24 cellular contexts compared by ENCODE assay signal in the genomic region with DNA sequence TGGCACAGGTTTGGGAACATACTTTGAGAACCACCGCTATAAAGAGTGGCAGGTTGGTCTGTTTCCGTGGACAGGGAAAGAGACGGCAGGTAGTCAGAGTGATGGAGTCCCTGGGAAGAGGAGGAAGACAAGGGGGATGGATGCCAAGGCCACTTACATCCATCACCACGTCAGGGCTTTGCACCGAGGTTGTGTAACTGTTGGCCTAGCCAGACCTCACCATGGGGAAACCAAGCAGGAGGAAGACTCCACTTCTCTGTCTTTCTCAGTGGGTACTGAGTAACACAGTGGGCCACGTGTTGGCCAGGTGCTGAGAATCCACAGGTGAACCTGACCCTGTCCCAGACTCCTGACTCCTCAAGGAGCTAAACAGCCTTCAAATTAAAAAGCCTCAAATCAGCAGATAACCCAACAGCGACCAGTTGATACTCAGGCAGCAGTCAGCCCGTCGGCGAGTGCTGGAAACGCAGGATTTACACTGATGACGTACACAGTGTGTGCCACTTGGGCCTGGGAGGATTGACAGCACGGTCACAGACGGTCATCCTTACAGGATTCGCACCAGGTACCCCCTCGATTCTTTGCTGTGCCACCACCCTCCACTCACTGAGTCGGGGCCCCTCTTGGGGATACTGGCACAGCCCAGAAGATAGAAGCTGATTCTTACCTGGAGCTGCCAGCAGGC.
"Had no signal": no experiment of that assay in that cellular context is flagged by ENCODE, and none has a peak within 500 bp of the region (broad histone marks: within the 10 kb centered on the region; RNA-seq: fewer than 3 reads in every experiment).

No MANE protein-coding gene starts in this region.

- H3K4me1 ChIP-seq: breast epithelium, thyroid gland had no signal

- H3K9me3 ChIP-seq: breast epithelium, esophagus squamous epithelium, gastrocnemius medialis, mucosa of descending colon, thyroid gland, upper lobe of right lung had no signal

- H3K36me3 Mint-ChIP-seq: activated naive CD8-positive, alpha-beta T cell treated with anti-CD3 and anti-CD28 coated beads for 36 hours; naive thymus-derived CD4-positive, alpha-beta T cell had no signal

- H3K27me3 Mint-ChIP-seq: activated naive CD8-positive, alpha-beta T cell treated with anti-CD3 and anti-CD28 coated beads for 36 hours had no signal

- H3K4me3 ChIP-seq: breast epithelium, esophagus squamous epithelium, mucosa of descending colon, thyroid gland, upper lobe of right lung had no signal

- H3K27ac ChIP-seq: breast epithelium, esophagus squamous epithelium, thyroid gland, upper lobe of right lung, WERI-Rb-1 had no signal

- ATAC-seq: activated T-cell treated with anti-CD3 and anti-CD28 coated beads, Interleukin-2, amount 50 U/mL, for 4 hours; naive thymus-derived CD4-positive, alpha-beta T cell; stimulated activated naive CD8-positive, alpha-beta T cell treated with anti-CD3 and anti-CD28 coated beads, Interleukin-15, Interleukin-2, amounts not matched to agents 100 U/mL and 50 U/mL, for 24 hours had no signal

- H3K27me3 ChIP-seq: breast epithelium, gastrocnemius medialis, thyroid gland, upper lobe of right lung had no signal

- H3K4me3 Mint-ChIP-seq: activated naive CD8-positive, alpha-beta T cell treated with anti-CD3 and anti-CD28 coated beads for 36 hours; activated T-cell treated with anti-CD3 and anti-CD28 coated beads, Interleukin-2, amount 50 U/mL, for 4 hours; endodermal cell; memory B cell; naive thymus-derived CD4-positive, alpha-beta T cell; neural crest cell had no signal

- H3K27ac Mint-ChIP-seq: activated naive CD8-positive, alpha-beta T cell treated with anti-CD3 and anti-CD28 coated beads for 36 hours; endodermal cell; memory B cell; naive thymus-derived CD4-positive, alpha-beta T cell had no signal

- H3K36me3 ChIP-seq: breast epithelium, esophagus squamous epithelium, gastrocnemius medialis, thyroid gland, upper lobe of right lung, WERI-Rb-1 had no signal

- H3K9me3 Mint-ChIP-seq: activated naive CD8-positive, alpha-beta T cell treated with anti-CD3 and anti-CD28 coated beads for 36 hours; activated T-cell treated with anti-CD3 and anti-CD28 coated beads, Interleukin-2, amount 50 U/mL, for 4 hours; endodermal cell; memory B cell; neural crest cell had no signal

- H3K4me1 Mint-ChIP-seq: activated naive CD8-positive, alpha-beta T cell treated with anti-CD3 and anti-CD28 coated beads for 36 hours; endodermal cell had no signal

- DNase-seq: activated CD4-positive, alpha-beta T cell treated with anti-CD3 and anti-CD28 coated beads for 1 hour; activated naive CD4-positive, alpha-beta T cell treated with Interleukin-2 at 50 U/mL for 16 hours; activated naive CD8-positive, alpha-beta T cell treated with anti-CD3 and anti-CD28 coated beads for 36 hours; activated T-cell treated with anti-CD3 and anti-CD28 coated beads, Interleukin-2, amount 50 U/mL, for 4 hours; cortex of kidney; esophagus squamous epithelium; head of caudate nucleus; hypothalamus; naive thymus-derived CD4-positive, alpha-beta T cell; occipital lobe; retina; stimulated activated CD4-positive, alpha-beta T cell treated with anti-CD3 and anti-CD28 coated beads, Interleukin-12 subunit alpha, Interleukin-12 subunit beta, amount 100 ng/mL, for 4 hours; stimulated activated CD4-positive, alpha-beta T cell treated with anti-CD3 and anti-CD28 coated beads, Interleukin-4, amount 100 ng/mL, for 4 hours; stimulated activated naive CD8-positive, alpha-beta T cell treated with anti-CD3 and anti-CD28 coated beads, Interleukin-15, Interleukin-2, amounts not matched to agents 100 U/mL and 50 U/mL, for 24 hours; substantia nigra; thyroid gland had no signal
